8 cellular contexts compared by ENCODE assay signal in the genomic region with DNA sequence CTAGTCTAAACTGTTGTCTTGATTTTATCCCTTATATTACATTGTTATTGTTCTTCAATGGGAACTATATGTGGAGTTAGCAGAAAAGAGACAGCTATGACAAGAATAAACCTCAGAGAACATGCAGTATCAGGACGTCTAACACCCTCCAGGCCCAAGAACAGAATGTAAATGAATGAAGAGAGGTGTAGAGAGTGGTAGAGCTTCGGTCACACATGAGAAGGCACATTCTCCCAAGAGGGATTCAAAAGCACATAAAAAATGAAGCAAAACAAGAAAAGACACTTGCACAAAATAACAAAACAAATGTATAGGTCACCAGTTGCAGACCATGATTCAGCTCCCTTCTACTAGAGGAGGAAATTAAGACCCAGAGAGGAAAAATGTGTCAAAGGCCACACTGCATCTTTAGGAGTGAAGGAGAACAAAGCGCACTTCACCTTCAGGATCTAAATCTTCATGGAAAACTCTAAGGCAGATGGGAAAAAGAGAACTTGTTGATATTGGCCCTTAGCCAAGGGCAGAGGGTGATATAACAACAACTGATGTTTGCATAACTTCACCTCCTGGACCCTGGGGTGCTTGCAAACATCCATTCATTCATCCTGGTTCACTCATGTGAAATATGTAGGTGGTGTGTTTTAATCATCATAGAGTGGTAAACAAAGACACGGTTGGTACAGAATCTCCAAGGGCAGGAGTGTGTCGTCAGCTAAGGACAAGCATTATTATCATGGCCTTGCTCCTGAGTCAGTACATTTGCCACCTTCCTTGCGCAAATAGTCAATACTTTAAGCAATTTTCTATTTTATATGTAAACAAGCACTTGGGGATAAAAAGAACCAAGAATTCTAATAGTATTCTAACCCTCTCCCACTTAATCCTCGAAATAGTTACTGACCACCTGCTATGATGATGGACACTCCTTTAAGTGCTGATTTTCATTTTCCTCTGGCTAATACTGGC. TPM values are rescaled to one million over a fixed set of nuclear protein-coding genes. Genes with fewer than 3 reads are reported as not detected.
DNase-seq lines count a peak whose midpoint lies in the region; ATAC-seq and TF ChIP-seq lines count a peak whose summit lies in the region.

No MANE protein-coding gene starts in this region.

- in situ Hi-C loops in GM13977 (cut with MboI; ENCODE audit: low pct_unique_long_range_greater_than_20kb, low sequenced_read_pairs, unreplicated experiment) = no loop called here

- TF ChIP-seq EP300 in stomach (IDR thresholded peaks at IDR 0.05) = no peak

- peaks cover 33% of the 10 kb centered on the region for H3K4me1 ChIP-seq in BLaER1
- H3K4me1 ChIP-seq in stomach = peaks cover 10 to 37% (median 17%) of the 10 kb centered on the region in 4 donors

- 0 out of 2 replicates have a peak overlapping the region, but pooled peaks have one; percentile 13 for H3K4me3 ChIP-seq in BLaER1
- no peak overlapping the region for H3K4me3 ChIP-seq in stomach

- peak; percentile 38 for DNase-seq in astrocyte of the hippocampus (ENCODE audit: low read depth, low spot score)
- peak; percentile 26 for DNase-seq in stomach
- no peak for DNase-seq in nucleus accumbens (lab: John Stamatoyannopoulos, UW)
- DNase-seq in AG08395 (ENCODE audit: low spot score) = no peak
- DNase-seq in GM13977 (ENCODE audit: low spot score) = no peak

- no peaks in the 10 kb centered on the region for H3K27me3 ChIP-seq in BLaER1
- no peaks in the 10 kb centered on the region for H3K27me3 ChIP-seq in stomach

- TF ChIP-seq CTCF in stomach (IDR thresholded peaks at IDR 0.05) (no peak), GM13977 (IDR thresholded peaks at IDR 0.05; ENCODE audit: extremely low read depth, insufficient read depth, missing control alignments) (no peak)

- ATAC-seq in GM21423 (IDR thresholded peaks at IDR 0.05; ENCODE audit: unreplicated experiment) = peak; percentile 67

- peak overlapping the region; percentile 62; the same call in 1 of the 2 replicates for H3K27ac ChIP-seq in BLaER1
- peak overlapping the region; percentile 87 for H3K27ac ChIP-seq in KOPT-K1 (ENCODE audit: low read depth, low read length, poor library complexity, severe bottlenecking)
- peak overlapping the region in 2 of 5 donors; percentile 0 to 24 for H3K27ac ChIP-seq in stomach

- H3K36me3 ChIP-seq in BLaER1 (no peaks in the 10 kb centered on the region), KOPT-K1 (ENCODE audit: insufficient read depth, low read length) (no peaks in the 10 kb centered on the region), stomach (no peaks in the 10 kb centered on the region)

- no peaks in the 10 kb centered on the region for H4K20me1 ChIP-seq in BLaER1

- H3K9ac ChIP-seq in BLaER1 = no peak overlapping the region; the same call in 1 of the 2 replicates

- peak overlapping the region; percentile 83 for H3K4me2 ChIP-seq in BLaER1

- no peak for TF ChIP-seq POLR2A in stomach (IDR thresholded peaks at IDR 0.05)

- WGBS in stomach, 5 donors = 37 to 60% (median 48%) methylated on average over 7 of the region's 7 CpGs

- H3K9me3 ChIP-seq in BLaER1 (peaks cover 29% of the 10 kb centered on the region), KOPT-K1 (ENCODE audit: insufficient read depth, low read length, poor library complexity, severe bottlenecking) (no peaks in the 10 kb centered on the region), stomach (no peaks in the 10 kb centered on the region)

- intact Hi-C loops in stomach (cut with DNase I; ENCODE audit: low total_unique reads) = no loop called here

RNA-seq across cellular contexts. Expression of a gene that starts 8.8 kb away (rescaled TPM):
- total RNA-seq in stomach = 10 to 100 TPM in 1 of 5 donors, 1 to 10 TPM in 1, not detected in 3; 7.4 to 14.3 TPM
- polyA plus RNA-seq in stomach = 1 to 10 TPM in 1 of 3 donors, under 1 TPM in 2; 0.61 to 1.2 (median 0.75) TPM

Comparison
In these comparisons a context has a peak if more than half of its experiments do, and no peak if none do; other contexts are left out.
1. DNase-seq: peak in astrocyte of the hippocampus (single experiment) and stomach (single experiment); none in nucleus accumbens (0 of 56), AG08395 (single experiment) and GM13977 (single experiment).